15 cellular contexts compared by ENCODE assay signal in the genomic region with DNA sequence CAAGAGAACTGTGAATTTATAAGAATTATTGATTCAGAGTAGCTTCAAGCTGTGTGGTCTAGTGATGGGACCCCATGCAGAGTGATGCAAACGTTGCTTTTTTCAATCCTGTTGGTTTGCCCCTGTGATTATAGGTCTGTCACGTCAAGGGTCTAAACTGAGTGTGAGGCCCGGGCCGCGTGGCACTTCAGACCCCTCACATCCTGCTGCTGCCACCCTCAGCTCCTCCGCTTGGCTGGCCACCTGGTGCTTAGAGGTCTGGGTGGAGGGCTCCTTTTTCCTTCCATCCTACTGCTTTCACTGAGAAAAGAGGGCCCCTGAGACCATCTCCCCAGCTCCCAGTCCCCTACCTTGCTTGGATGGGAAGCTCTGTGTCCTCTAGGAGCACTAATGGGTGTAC. TPM values are rescaled to one million over a fixed set of nuclear protein-coding genes. Genes with fewer than 3 reads are reported as not detected.
"Had no signal": no experiment of that assay in that cellular context is flagged by ENCODE, and none has a peak within 500 bp of the region (broad histone marks: within the 10 kb centered on the region; RNA-seq: fewer than 3 reads in every experiment).

No MANE protein-coding gene starts in this region.

- H3K27ac Mint-ChIP-seq: activated CD4-positive, alpha-beta T cell treated with anti-CD3 and anti-CD28 coated beads, Interleukin-2, amount 10 ng/mL, durations not matched to agents 24 days and 14 days; activated T-cell treated with anti-CD3 and anti-CD28 coated beads, Interleukin-2, amount 50 U/mL, for 24 hours; stimulated activated naive CD8-positive, alpha-beta T cell treated with anti-CD3 and anti-CD28 coated beads, Interleukin-15, Interleukin-2, amounts not matched to agents 100 ng/mL and 50 ng/mL, for 24 hours; WTC11 had no signal

- H3K27me3 ChIP-seq: suprapubic skin had no signal

- ATAC-seq: esophagus mucosa, left ventricle myocardium superior, psoas muscle, sciatic nerve, WTC11 had no signal

- H3K27me3 Mint-ChIP-seq: activated T-cell treated with anti-CD3 and anti-CD28 coated beads, Interleukin-2, amount 50 U/mL, for 24 hours; stimulated activated naive CD8-positive, alpha-beta T cell treated with anti-CD3 and anti-CD28 coated beads, Interleukin-15, Interleukin-2, amounts not matched to agents 100 ng/mL and 50 ng/mL, for 24 hours had no signal

- H3K4me3 Mint-ChIP-seq: activated CD4-positive, alpha-beta T cell treated with anti-CD3 and anti-CD28 coated beads, Interleukin-2, amount 10 ng/mL, durations not matched to agents 24 days and 14 days; activated T-cell treated with anti-CD3 and anti-CD28 coated beads, Interleukin-2, amount 50 U/mL, for 24 hours; stimulated activated naive CD8-positive, alpha-beta T cell treated with anti-CD3 and anti-CD28 coated beads, Interleukin-15, Interleukin-2, amounts not matched to agents 100 ng/mL and 50 ng/mL, for 24 hours; WTC11 had no signal

- DNase-seq: activated naive CD4-positive, alpha-beta T cell treated with anti-CD3 and anti-CD28 coated beads, Interleukin-2, amount 50 U/mL, for 16 hours; activated T-cell treated with anti-CD3 and anti-CD28 coated beads, Interleukin-2, amount 50 U/mL, for 24 hours; hypothalamus; left ventricle myocardium superior; mesendoderm; psoas muscle; trophoblast cell had no signal

- H3K36me3 ChIP-seq: suprapubic skin had no signal

- H3K9me3 ChIP-seq: psoas muscle, suprapubic skin had no signal

- H3K27ac ChIP-seq: psoas muscle, suprapubic skin had no signal

- H3K4me3 ChIP-seq: psoas muscle, suprapubic skin had no signal

RNA-seq across cellular contexts. Expression of gene MYL4, which starts 12.0 kb away (rescaled TPM):
- total RNA-seq: activated CD4-positive, alpha-beta T cell treated with anti-CD3 and anti-CD28 coated beads, Interleukin-2, amount 10 ng/mL, durations not matched to agents 24 days and 14 days; esophagus mucosa; kidney epithelial cell; suprapubic skin had no signal
- polyA plus RNA-seq: neural cell had no signal

RNA-seq across cellular contexts. Expression of gene ITGB3, which starts 32.5 kb away (rescaled TPM):
- total RNA-seq: activated CD4-positive, alpha-beta T cell treated with anti-CD3 and anti-CD28 coated beads, Interleukin-2, amount 10 ng/mL, durations not matched to agents 24 days and 14 days had no signal
- polyA plus RNA-seq: neural cell had no signal
